21 cellular contexts compared by ENCODE assay signal in genomic region chr2:20640411-20641122, GRCh38. TPM values are rescaled to one million over a fixed set of nuclear protein-coding genes. Genes with fewer than 3 reads are reported as not detected.
DNase-seq lines count a peak whose midpoint lies in the region; ATAC-seq, FAIRE-seq and TF ChIP-seq lines count a peak whose summit lies in the region.
"Had no signal": no experiment of that assay in that cellular context is flagged by ENCODE, and none has a peak within 500 bp of the region (broad histone marks: within the 10 kb centered on the region; RNA-seq: fewer than 3 reads in every experiment).

No MANE protein-coding gene starts in this region.

- ATAC-seq in GM19467 (IDR thresholded peaks at IDR 0.05; ENCODE audit: unreplicated experiment) (no peak), GM21528 (IDR thresholded peaks at IDR 0.05; ENCODE audit: low FRiP score, unreplicated experiment) (no peak)
- ATAC-seq: stimulated activated memory B cell treated with anti-CD40 and anti-IgM and Interleukin-4, amounts not matched to agents 10 μg/mL and 1 μg/mL and 100 μg/mL, for 72 hours had no signal

- DNase-seq in G401 (ENCODE audit: low spot score) (peak; percentile 55), kidney (peak; percentile 72), suprapubic skin (ENCODE audit: low spot score in 2 of 2) (no peak), BE2C (no peak)
- DNase-seq: activated CD4-positive, alpha-beta memory T cell treated with anti-CD3 and anti-CD28 coated beads for 36 hours; activated naive CD4-positive, alpha-beta T cell treated with anti-CD3 and anti-CD28 coated beads for 36 hours; NCI-H187; NCI-H524 treated with DMSO at 0.1 percent for 48 hours; SIG-M5; WERI-Rb-1 had no signal

- in situ Hi-C loops in G401 (cut with HindIII; ENCODE audit: low sequenced_read_pairs) = no loop called here

- TF ChIP-seq CTCF in kidney (IDR thresholded peaks at IDR 0.05; ENCODE audit: borderline replicate concordance, extremely low read depth, insufficient read depth) (no peak), suprapubic skin (IDR thresholded peaks at IDR 0.05) (no peak), BE2C (IDR thresholded peaks at IDR 0.05; ENCODE audit: low read depth, low read length) (no peak)

- H3K27me3 ChIP-seq in stomach smooth muscle (ENCODE audit: control insufficient read depth in 1 of 2, insufficient read depth in 2 of 2, low read length in 2 of 2) (no peaks in the 10 kb centered on the region), suprapubic skin (no peaks in the 10 kb centered on the region), BE2C (no peaks in the 10 kb centered on the region)

- H3K4me3 ChIP-seq in kidney (ENCODE audit: low read length in 2 of 2) = no peak overlapping the region
- peak overlapping the region in 1 of 2 donors; percentile 57 for H3K4me3 ChIP-seq in stomach smooth muscle (ENCODE audit: low read length in 2 of 2)
- no peak overlapping the region for H3K4me3 ChIP-seq in suprapubic skin
- no peak overlapping the region for H3K4me3 ChIP-seq in BE2C (ENCODE audit: low read depth, low read length)

- H3K36me3 ChIP-seq in kidney (ENCODE audit: control insufficient read depth in 1 of 2, insufficient read depth in 2 of 2, low read length in 2 of 2) = peaks cover 12 to 36% of the 10 kb centered on the region in 2 donors
- peaks cover 17 to 42% of the 10 kb centered on the region in 2 donors for H3K36me3 ChIP-seq in stomach smooth muscle (ENCODE audit: control insufficient read depth in 2 of 2, insufficient read depth in 2 of 2, low read length in 2 of 2)
- H3K36me3 ChIP-seq in suprapubic skin = peaks cover 75% of the 10 kb centered on the region
- H3K36me3 ChIP-seq in BE2C = no peaks in the 10 kb centered on the region
- H3K36me3 ChIP-seq: WERI-Rb-1 had no signal

- no peak for TF ChIP-seq POLR2A in suprapubic skin (IDR thresholded peaks at IDR 0.05)

- WGBS in suprapubic skin = 81% methylated on average over 3 of the region's 14 CpGs

- intact Hi-C loops in kidney (cut with DNase I) = no loop called here

- H3K4me1 ChIP-seq in kidney (ENCODE audit: control insufficient read depth in 1 of 2, insufficient read depth in 1 of 2, low read depth in 1 of 2, low read length in 2 of 2) (peaks cover 8 to 12% of the 10 kb centered on the region in 2 donors), stomach smooth muscle (ENCODE audit: control insufficient read depth, insufficient read depth, low read length) (peaks cover 80% of the 10 kb centered on the region), suprapubic skin (peaks cover 29% of the 10 kb centered on the region), BE2C (peaks cover 13% of the 10 kb centered on the region)

- no peak overlapping the region for H3K9ac ChIP-seq in kidney (ENCODE audit: low read length in 2 of 2)
- peak overlapping the region; percentile 65 to 85 for H3K9ac ChIP-seq in stomach smooth muscle (ENCODE audit: low read length in 2 of 2)

- H3K9me3 ChIP-seq in kidney (ENCODE audit: control insufficient read depth in 1 of 2, low read length in 2 of 2) = no peaks in the 10 kb centered on the region
- H3K9me3 ChIP-seq in stomach smooth muscle (ENCODE audit: control insufficient read depth in 2 of 2, low read length in 2 of 2) = no peaks in the 10 kb centered on the region
- H3K9me3 ChIP-seq in suprapubic skin = no peaks in the 10 kb centered on the region
- no peaks in the 10 kb centered on the region for H3K9me3 ChIP-seq in BE2C

- no peak for FAIRE-seq in kidney (lab: Jason Lieb, UNC)
- FAIRE-seq: GM19239, H54, islet of Langerhans had no signal

- no peak for TF ChIP-seq EP300 in suprapubic skin (IDR thresholded peaks at IDR 0.05)

- H3K27ac ChIP-seq in cingulate gyrus (ENCODE audit: low read depth, low read length) (peak overlapping the region; percentile 60), kidney (ENCODE audit: low read depth in 2 of 2, low read length in 2 of 2) (peak overlapping the region in 1 of 2 donors; percentile 22), stomach smooth muscle (ENCODE audit: low read length) (peak overlapping the region; percentile 99), suprapubic skin (no peak overlapping the region)
- H3K27ac ChIP-seq: WERI-Rb-1 had no signal

RNA-seq across cellular contexts. Expression of gene HS1BP3, which starts 10.3 kb away (rescaled TPM):
- total RNA-seq in G401 (2014; rRNA removed; shearing (Covaris generic)) = 47.6 and 53.7 TPM in 2 replicates
- total RNA-seq in kidney = 35.5 TPM
- 37.5 TPM for polyA plus RNA-seq in kidney (ENCODE audit: insufficient read depth, low read depth, low replicate concordance)
- 10 to 100 TPM; 23.3 to 38.2 (median 34.2) TPM for total RNA-seq in suprapubic skin
- 28.3 TPM for polyA plus RNA-seq in BE2C (2012; ENCODE audit: insufficient read depth, insufficient read length, low read depth)

RNA-seq across cellular contexts. Expression of gene GDF7, which starts 26.4 kb away (rescaled TPM):
- 0.37 and 1.2 TPM in 2 replicates for total RNA-seq in G401 (2014; rRNA removed; shearing (Covaris generic))
- 12.5 TPM for total RNA-seq in kidney
- 1.8 TPM for polyA plus RNA-seq in kidney (ENCODE audit: insufficient read depth, low read depth, low replicate concordance)
- 1 to 10 TPM; 1.9 to 3.1 (median 2.4) TPM for total RNA-seq in suprapubic skin
- 0.14 TPM for polyA plus RNA-seq in BE2C (2012; ENCODE audit: insufficient read depth, insufficient read length, low read depth)
- total RNA-seq: activated naive CD4-positive, alpha-beta T cell treated with anti-CD3 and anti-CD28 coated beads for 36 hours; epithelial cell of proximal tubule; MCF 10A; T-helper 1 cell treated with Interleukin-12 subunit alpha and Interleukin-12 subunit beta and Interleukin-4 antibody, amounts not matched to agents 30 ng/mL and 1 ng/mL, for 36 hours had no signal

Comparison
In these comparisons a context has a peak if more than half of its experiments do, and no peak if none do; other contexts are left out.
1. DNase-seq: peak in G401 (single experiment) and kidney (single experiment); none in suprapubic skin (0 of 2) and BE2C (single experiment).
2. H3K9ac ChIP-seq: peak in stomach smooth muscle (2 of 2); none in kidney (0 of 2).